1 cellular context compared by ENCODE assay signal in genomic region chr10:63680545-63680944, GRCh38.
A peak's percentile ranks its signal among the peaks of the same experiment; 100 is the strongest.
TF ChIP-seq lines count a peak whose summit lies in the region.

No MANE protein-coding gene starts in this region.

TF ChIP-seq in HEK293, 187 proteins besides CTCF, POLR2A, EP300 and RAD21 (continued from another document):
- peak; percentile 83 for TF ChIP-seq ZNF580 (tag by site-specific recombination; IDR thresholded peaks at IDR 0.05)
